ENCODE assay signal across 1 cellular context in genomic region chr7:106657085-106657991, GRCh38.
TF ChIP-seq lines count a peak whose summit lies in the region.

No MANE protein-coding gene starts in this region.

TF ChIP-seq in K562, 482 proteins besides CTCF, POLR2A, EP300 and RAD21 (continued from another document and continues in another):
- TF ChIP-seq, protein P1, sequence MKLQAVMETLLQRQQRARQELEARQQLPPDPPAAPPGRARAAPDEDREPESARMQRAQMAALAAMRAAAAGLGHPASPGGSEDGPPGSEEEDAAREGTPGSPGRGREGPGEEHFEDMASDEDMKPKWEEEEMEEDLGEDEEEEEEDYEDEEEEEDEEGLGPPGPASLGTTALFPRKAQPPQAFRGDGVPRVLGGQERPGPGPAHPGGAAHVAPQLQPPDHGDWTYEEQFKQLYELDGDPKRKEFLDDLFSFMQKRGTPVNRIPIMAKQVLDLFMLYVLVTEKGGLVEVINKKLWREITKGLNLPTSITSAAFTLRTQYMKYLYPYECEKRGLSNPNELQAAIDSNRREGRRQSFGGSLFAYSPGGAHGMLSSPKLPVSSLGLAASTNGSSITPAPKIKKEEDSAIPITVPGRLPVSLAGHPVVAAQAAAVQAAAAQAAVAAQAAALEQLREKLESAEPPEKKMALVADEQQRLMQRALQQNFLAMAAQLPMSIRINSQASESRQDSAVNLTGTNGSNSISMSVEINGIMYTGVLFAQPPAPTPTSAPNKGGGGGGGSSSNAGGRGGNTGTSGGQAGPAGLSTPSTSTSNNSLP (IDR thresholded peaks at IDR 0.05; ENCODE audit: borderline replicate concordance, low read depth, low read length) = peak; percentile 74; the same call in 1 of the 2 replicates
- peak; percentile 45; the same call in 1 of the 2 replicates for TF ChIP-seq NFRKB (IDR thresholded peaks at IDR 0.05; ENCODE audit: low read depth)
- peak; percentile 30 for TF ChIP-seq POLR2B (IDR thresholded peaks at IDR 0.05; ENCODE audit: low read depth, partially characterized antibody)
- TF ChIP-seq GABPA (tag; conservative IDR thresholded peaks at IDR 0.05; ENCODE audit: low read depth) = peak; percentile 47
- TF ChIP-seq ZNF282 (CRISPR knock-in tag; IDR thresholded peaks at IDR 0.05) = no peak
- TF ChIP-seq SUPT5H (IDR thresholded peaks at IDR 0.05) = no peak
- TF ChIP-seq, protein P2, sequence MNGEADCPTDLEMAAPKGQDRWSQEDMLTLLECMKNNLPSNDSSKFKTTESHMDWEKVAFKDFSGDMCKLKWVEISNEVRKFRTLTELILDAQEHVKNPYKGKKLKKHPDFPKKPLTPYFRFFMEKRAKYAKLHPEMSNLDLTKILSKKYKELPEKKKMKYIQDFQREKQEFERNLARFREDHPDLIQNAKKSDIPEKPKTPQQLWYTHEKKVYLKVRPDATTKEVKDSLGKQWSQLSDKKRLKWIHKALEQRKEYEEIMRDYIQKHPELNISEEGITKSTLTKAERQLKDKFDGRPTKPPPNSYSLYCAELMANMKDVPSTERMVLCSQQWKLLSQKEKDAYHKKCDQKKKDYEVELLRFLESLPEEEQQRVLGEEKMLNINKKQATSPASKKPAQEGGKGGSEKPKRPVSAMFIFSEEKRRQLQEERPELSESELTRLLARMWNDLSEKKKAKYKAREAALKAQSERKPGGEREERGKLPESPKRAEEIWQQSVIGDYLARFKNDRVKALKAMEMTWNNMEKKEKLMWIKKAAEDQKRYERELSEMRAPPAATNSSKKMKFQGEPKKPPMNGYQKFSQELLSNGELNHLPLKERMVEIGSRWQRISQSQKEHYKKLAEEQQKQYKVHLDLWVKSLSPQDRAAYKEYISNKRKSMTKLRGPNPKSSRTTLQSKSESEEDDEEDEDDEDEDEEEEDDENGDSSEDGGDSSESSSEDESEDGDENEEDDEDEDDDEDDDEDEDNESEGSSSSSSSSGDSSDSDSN (IDR thresholded peaks at IDR 0.05; ENCODE audit: borderline replicate concordance in 1 of 2, low read depth in 2 of 2, low read length in 2 of 2) = 0 out of 4 replicates have a peak, but pooled peaks of 1 of the 2 experiments have one; percentile 40
- TF ChIP-seq, protein P3, sequence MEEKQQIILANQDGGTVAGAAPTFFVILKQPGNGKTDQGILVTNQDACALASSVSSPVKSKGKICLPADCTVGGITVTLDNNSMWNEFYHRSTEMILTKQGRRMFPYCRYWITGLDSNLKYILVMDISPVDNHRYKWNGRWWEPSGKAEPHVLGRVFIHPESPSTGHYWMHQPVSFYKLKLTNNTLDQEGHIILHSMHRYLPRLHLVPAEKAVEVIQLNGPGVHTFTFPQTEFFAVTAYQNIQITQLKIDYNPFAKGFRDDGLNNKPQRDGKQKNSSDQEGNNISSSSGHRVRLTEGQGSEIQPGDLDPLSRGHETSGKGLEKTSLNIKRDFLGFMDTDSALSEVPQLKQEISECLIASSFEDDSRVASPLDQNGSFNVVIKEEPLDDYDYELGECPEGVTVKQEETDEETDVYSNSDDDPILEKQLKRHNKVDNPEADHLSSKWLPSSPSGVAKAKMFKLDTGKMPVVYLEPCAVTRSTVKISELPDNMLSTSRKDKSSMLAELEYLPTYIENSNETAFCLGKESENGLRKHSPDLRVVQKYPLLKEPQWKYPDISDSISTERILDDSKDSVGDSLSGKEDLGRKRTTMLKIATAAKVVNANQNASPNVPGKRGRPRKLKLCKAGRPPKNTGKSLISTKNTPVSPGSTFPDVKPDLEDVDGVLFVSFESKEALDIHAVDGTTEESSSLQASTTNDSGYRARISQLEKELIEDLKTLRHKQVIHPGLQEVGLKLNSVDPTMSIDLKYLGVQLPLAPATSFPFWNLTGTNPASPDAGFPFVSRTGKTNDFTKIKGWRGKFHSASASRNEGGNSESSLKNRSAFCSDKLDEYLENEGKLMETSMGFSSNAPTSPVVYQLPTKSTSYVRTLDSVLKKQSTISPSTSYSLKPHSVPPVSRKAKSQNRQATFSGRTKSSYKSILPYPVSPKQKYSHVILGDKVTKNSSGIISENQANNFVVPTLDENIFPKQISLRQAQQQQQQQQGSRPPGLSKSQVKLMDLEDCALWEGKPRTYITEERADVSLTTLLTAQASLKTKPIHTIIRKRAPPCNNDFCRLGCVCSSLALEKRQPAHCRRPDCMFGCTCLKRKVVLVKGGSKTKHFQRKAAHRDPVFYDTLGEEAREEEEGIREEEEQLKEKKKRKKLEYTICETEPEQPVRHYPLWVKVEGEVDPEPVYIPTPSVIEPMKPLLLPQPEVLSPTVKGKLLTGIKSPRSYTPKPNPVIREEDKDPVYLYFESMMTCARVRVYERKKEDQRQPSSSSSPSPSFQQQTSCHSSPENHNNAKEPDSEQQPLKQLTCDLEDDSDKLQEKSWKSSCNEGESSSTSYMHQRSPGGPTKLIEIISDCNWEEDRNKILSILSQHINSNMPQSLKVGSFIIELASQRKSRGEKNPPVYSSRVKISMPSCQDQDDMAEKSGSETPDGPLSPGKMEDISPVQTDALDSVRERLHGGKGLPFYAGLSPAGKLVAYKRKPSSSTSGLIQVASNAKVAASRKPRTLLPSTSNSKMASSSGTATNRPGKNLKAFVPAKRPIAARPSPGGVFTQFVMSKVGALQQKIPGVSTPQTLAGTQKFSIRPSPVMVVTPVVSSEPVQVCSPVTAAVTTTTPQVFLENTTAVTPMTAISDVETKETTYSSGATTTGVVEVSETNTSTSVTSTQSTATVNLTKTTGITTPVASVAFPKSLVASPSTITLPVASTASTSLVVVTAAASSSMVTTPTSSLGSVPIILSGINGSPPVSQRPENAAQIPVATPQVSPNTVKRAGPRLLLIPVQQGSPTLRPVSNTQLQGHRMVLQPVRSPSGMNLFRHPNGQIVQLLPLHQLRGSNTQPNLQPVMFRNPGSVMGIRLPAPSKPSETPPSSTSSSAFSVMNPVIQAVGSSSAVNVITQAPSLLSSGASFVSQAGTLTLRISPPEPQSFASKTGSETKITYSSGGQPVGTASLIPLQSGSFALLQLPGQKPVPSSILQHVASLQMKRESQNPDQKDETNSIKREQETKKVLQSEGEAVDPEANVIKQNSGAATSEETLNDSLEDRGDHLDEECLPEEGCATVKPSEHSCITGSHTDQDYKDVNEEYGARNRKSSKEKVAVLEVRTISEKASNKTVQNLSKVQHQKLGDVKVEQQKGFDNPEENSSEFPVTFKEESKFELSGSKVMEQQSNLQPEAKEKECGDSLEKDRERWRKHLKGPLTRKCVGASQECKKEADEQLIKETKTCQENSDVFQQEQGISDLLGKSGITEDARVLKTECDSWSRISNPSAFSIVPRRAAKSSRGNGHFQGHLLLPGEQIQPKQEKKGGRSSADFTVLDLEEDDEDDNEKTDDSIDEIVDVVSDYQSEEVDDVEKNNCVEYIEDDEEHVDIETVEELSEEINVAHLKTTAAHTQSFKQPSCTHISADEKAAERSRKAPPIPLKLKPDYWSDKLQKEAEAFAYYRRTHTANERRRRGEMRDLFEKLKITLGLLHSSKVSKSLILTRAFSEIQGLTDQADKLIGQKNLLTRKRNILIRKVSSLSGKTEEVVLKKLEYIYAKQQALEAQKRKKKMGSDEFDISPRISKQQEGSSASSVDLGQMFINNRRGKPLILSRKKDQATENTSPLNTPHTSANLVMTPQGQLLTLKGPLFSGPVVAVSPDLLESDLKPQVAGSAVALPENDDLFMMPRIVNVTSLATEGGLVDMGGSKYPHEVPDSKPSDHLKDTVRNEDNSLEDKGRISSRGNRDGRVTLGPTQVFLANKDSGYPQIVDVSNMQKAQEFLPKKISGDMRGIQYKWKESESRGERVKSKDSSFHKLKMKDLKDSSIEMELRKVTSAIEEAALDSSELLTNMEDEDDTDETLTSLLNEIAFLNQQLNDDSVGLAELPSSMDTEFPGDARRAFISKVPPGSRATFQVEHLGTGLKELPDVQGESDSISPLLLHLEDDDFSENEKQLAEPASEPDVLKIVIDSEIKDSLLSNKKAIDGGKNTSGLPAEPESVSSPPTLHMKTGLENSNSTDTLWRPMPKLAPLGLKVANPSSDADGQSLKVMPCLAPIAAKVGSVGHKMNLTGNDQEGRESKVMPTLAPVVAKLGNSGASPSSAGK (IDR thresholded peaks at IDR 0.05) = peak; percentile 20; the same call in 1 of the 2 replicates
- peak; percentile 65; the same call in 1 of the 2 replicates for TF ChIP-seq ZNF197 (CRISPR knock-in tag; IDR thresholded peaks at IDR 0.05; ENCODE audit: low read depth)
- TF ChIP-seq NR2C1 (IDR thresholded peaks at IDR 0.05) = no peak
- TF ChIP-seq NR2C1 (tag; IDR thresholded peaks at IDR 0.05) = 0 out of 2 replicates have a peak, but pooled peaks have one; percentile 24
- no peak for TF ChIP-seq NR4A1 (CRISPR knock-in tag; IDR thresholded peaks at IDR 0.05)
- peak; percentile 55; the same call in 1 of the 2 replicates for TF ChIP-seq NR4A1 (tag; IDR thresholded peaks at IDR 0.05)
- TF ChIP-seq, protein P4, sequence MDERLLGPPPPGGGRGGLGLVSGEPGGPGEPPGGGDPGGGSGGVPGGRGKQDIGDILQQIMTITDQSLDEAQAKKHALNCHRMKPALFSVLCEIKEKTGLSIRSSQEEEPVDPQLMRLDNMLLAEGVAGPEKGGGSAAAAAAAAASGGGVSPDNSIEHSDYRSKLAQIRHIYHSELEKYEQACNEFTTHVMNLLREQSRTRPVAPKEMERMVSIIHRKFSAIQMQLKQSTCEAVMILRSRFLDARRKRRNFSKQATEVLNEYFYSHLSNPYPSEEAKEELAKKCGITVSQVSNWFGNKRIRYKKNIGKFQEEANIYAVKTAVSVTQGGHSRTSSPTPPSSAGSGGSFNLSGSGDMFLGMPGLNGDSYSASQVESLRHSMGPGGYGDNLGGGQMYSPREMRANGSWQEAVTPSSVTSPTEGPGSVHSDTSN (CRISPR knock-in tag; IDR thresholded peaks at IDR 0.05; ENCODE audit: low read depth) = no peak
- TF ChIP-seq, protein P4 (tag; conservative IDR thresholded peaks at IDR 0.05; ENCODE audit: low read depth) = peak; percentile 18; the same call in 1 of the 2 replicates
- TF ChIP-seq MTA3 (IDR thresholded peaks at IDR 0.05; ENCODE audit: borderline replicate concordance) = 0 out of 2 replicates have a peak, but pooled peaks have one; percentile 56
- no peak for TF ChIP-seq PRDM10 (IDR thresholded peaks at IDR 0.05; ENCODE audit: partially characterized antibody)
- no peak for TF ChIP-seq E2F8 (IDR thresholded peaks at IDR 0.05; ENCODE audit: low read depth, partially characterized antibody)
- no peak for TF ChIP-seq TCFL5 (CRISPR knock-in tag; conservative IDR thresholded peaks at IDR 0.05)
- TF ChIP-seq CREB3 (tag; conservative IDR thresholded peaks at IDR 0.05; ENCODE audit: low read depth) = peak; percentile 28; the same call in 1 of the 2 replicates
- no peak for TF ChIP-seq ASH1L (IDR thresholded peaks at IDR 0.05; ENCODE audit: borderline replicate concordance, low read depth, partially characterized antibody)
- TF ChIP-seq ZNF239 (CRISPR knock-in tag; IDR thresholded peaks at IDR 0.05) = peak; percentile 8; the same call in 1 of the 2 replicates
- TF ChIP-seq ILF3 (IDR thresholded peaks at IDR 0.05; ENCODE audit: borderline replicate concordance) = no peak
- TF ChIP-seq LEF1 (IDR thresholded peaks at IDR 0.05) = 0 out of 2 replicates have a peak, but pooled peaks have one; percentile 5
- peak; percentile 18; the same call in 1 of the 2 replicates for TF ChIP-seq NFATC3 (IDR thresholded peaks at IDR 0.05)
